In genomic region chr4:39638358-39639239, GRCh38 we compare ENCODE assay signal across 1 cellular context.
TF ChIP-seq lines count a peak whose summit lies in the region.

Gene SMIM14 (minus strand): TSS chr4:39638865. CDS start chr4:39605145, 33,720 bp downstream.

TF ChIP-seq in HepG2, 621 proteins besides CTCF, POLR2A, EP300 and RAD21 (continued from another document and continues in another):
- TF ChIP-seq CEBPB (IDR thresholded peaks at IDR 0.05; ENCODE audit: borderline replicate concordance, low read depth, low read length) (peak; percentile 98), HNRNPLL (IDR thresholded peaks at IDR 0.05; ENCODE audit: low read depth, low read length, poor library complexity, severe bottlenecking) (peak; percentile 91), ZSCAN20 (CRISPR knock-in tag; IDR thresholded peaks at IDR 0.05; ENCODE audit: borderline replicate concordance) (no peak), USF2 (IDR thresholded peaks at IDR 0.05; ENCODE audit: low read depth, low read length) (no peak), USF2 (CRISPR knock-in tag; IDR thresholded peaks at IDR 0.05; ENCODE audit: borderline replicate concordance) (peak; percentile 27; the same call in 1 of the 2 replicates), ZNF703 (CRISPR knock-in tag; IDR thresholded peaks at IDR 0.05; ENCODE audit: borderline replicate concordance) (peak; percentile 49; the same call in 1 of the 2 replicates), SPEN (CRISPR knock-in tag; IDR thresholded peaks at IDR 0.05; ENCODE audit: low read depth) (peak; percentile 82), KMT2A (CRISPR knock-in tag; IDR thresholded peaks at IDR 0.05) (peak; percentile 68; the same call in 1 of the 2 replicates), ZNF138 (CRISPR knock-in tag; IDR thresholded peaks at IDR 0.05; ENCODE audit: low read depth) (peak; percentile 48; the same call in 1 of the 2 replicates), SKI (IDR thresholded peaks at IDR 0.05; ENCODE audit: partially characterized antibody) (peak; percentile 72), DMTF1 (CRISPR knock-in tag; IDR thresholded peaks at IDR 0.05) (peak; percentile 98; the same call in 1 of the 2 replicates), BRCA1 (CRISPR knock-in tag; IDR thresholded peaks at IDR 0.05) (0 out of 2 replicates have a peak, but pooled peaks have one; percentile 30), ARNT2 (CRISPR knock-in tag; IDR thresholded peaks at IDR 0.05; ENCODE audit: low read depth) (peak; percentile 72; the same call in 1 of the 2 replicates), MAZ (IDR thresholded peaks at IDR 0.05; ENCODE audit: borderline replicate concordance, low read depth, low read length) (peak; percentile 97), MAZ (CRISPR knock-in tag; IDR thresholded peaks at IDR 0.05; ENCODE audit: low read depth) (peak; percentile 92), NAIF1 (CRISPR knock-in tag; IDR thresholded peaks at IDR 0.05; ENCODE audit: borderline replicate concordance) (peak; percentile 85), ZNF543 (CRISPR knock-in tag; IDR thresholded peaks at IDR 0.05) (no peak), ZNF205 (CRISPR knock-in tag; IDR thresholded peaks at IDR 0.05) (peak; percentile 46; the same call in 1 of the 2 replicates), NBN (conservative IDR thresholded peaks at IDR 0.05) (no peak), KDM5B (CRISPR knock-in tag; IDR thresholded peaks at IDR 0.05; ENCODE audit: borderline replicate concordance) (peak; percentile 83; the same call in 1 of the 2 replicates), ZNF709 (CRISPR knock-in tag; IDR thresholded peaks at IDR 0.05) (peak; percentile 68; the same call in 1 of the 2 replicates), ZNF670 (CRISPR knock-in tag; IDR thresholded peaks at IDR 0.05; ENCODE audit: borderline replicate concordance) (peak; percentile 7; the same call in 1 of the 2 replicates), RFXANK (CRISPR knock-in tag; IDR thresholded peaks at IDR 0.05) (no peak; the same call in 1 of the 2 replicates), HES4 (CRISPR knock-in tag; IDR thresholded peaks at IDR 0.05; ENCODE audit: borderline replicate concordance) (no peak; the same call in 1 of the 2 replicates), HCFC1 (IDR thresholded peaks at IDR 0.05; ENCODE audit: low read depth, low read length) (peak; percentile 47; the same call in 1 of the 2 replicates), ZNF274 (CRISPR knock-in tag; IDR thresholded peaks at IDR 0.05) (peak; percentile 87), ATF7-NPFF (CRISPR knock-in tag; IDR thresholded peaks at IDR 0.05; ENCODE audit: low read depth) (peak; percentile 80), HDAC2 (CRISPR knock-in tag; IDR thresholded peaks at IDR 0.05) (peak; percentile 81), ZNF576 (CRISPR knock-in tag; IDR thresholded peaks at IDR 0.05) (no peak), HOXA5 (CRISPR knock-in tag; IDR thresholded peaks at IDR 0.05) (peak; percentile 92), BCL6 (CRISPR knock-in tag; IDR thresholded peaks at IDR 0.05) (peak; percentile 76), ELK4 (CRISPR knock-in tag; IDR thresholded peaks at IDR 0.05; ENCODE audit: borderline replicate concordance) (peak; percentile 62; the same call in 1 of the 2 replicates), ZNF567 (CRISPR knock-in tag; IDR thresholded peaks at IDR 0.05; ENCODE audit: borderline replicate concordance) (no peak), BORCS8-MEF2B (CRISPR knock-in tag; IDR thresholded peaks at IDR 0.05) (peak; percentile 72; the same call in 1 of the 2 replicates)
- TF ChIP-seq, protein P1, sequence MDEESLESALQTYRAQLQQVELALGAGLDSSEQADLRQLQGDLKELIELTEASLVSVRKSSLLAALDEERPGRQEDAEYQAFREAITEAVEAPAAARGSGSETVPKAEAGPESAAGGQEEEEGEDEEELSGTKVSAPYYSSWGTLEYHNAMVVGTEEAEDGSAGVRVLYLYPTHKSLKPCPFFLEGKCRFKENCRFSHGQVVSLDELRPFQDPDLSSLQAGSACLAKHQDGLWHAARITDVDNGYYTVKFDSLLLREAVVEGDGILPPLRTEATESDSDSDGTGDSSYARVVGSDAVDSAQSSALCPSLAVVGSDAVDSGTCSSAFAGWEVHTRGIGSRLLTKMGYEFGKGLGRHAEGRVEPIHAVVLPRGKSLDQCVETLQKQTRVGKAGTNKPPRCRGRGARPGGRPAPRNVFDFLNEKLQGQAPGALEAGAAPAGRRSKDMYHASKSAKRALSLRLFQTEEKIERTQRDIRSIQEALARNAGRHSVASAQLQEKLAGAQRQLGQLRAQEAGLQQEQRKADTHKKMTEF (CRISPR knock-in tag; IDR thresholded peaks at IDR 0.05): peak; percentile 57
- TF ChIP-seq, protein P2, sequence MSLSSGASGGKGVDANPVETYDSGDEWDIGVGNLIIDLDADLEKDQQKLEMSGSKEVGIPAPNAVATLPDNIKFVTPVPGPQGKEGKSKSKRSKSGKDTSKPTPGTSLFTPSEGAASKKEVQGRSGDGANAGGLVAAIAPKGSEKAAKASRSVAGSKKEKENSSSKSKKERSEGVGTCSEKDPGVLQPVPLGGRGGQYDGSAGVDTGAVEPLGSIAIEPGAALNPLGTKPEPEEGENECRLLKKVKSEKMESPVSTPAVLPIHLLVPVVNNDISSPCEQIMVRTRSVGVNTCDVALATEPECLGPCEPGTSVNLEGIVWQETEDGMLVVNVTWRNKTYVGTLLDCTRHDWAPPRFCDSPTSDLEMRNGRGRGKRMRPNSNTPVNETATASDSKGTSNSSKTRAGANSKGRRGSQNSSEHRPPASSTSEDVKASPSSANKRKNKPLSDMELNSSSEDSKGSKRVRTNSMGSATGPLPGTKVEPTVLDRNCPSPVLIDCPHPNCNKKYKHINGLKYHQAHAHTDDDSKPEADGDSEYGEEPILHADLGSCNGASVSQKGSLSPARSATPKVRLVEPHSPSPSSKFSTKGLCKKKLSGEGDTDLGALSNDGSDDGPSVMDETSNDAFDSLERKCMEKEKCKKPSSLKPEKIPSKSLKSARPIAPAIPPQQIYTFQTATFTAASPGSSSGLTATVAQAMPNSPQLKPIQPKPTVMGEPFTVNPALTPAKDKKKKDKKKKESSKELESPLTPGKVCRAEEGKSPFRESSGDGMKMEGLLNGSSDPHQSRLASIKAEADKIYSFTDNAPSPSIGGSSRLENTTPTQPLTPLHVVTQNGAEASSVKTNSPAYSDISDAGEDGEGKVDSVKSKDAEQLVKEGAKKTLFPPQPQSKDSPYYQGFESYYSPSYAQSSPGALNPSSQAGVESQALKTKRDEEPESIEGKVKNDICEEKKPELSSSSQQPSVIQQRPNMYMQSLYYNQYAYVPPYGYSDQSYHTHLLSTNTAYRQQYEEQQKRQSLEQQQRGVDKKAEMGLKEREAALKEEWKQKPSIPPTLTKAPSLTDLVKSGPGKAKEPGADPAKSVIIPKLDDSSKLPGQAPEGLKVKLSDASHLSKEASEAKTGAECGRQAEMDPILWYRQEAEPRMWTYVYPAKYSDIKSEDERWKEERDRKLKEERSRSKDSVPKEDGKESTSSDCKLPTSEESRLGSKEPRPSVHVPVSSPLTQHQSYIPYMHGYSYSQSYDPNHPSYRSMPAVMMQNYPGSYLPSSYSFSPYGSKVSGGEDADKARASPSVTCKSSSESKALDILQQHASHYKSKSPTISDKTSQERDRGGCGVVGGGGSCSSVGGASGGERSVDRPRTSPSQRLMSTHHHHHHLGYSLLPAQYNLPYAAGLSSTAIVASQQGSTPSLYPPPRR (CRISPR knock-in tag; IDR thresholded peaks at IDR 0.05; ENCODE audit: borderline replicate concordance): peak; percentile 43; the same call in 1 of the 2 replicates
- TF ChIP-seq, protein P3, sequence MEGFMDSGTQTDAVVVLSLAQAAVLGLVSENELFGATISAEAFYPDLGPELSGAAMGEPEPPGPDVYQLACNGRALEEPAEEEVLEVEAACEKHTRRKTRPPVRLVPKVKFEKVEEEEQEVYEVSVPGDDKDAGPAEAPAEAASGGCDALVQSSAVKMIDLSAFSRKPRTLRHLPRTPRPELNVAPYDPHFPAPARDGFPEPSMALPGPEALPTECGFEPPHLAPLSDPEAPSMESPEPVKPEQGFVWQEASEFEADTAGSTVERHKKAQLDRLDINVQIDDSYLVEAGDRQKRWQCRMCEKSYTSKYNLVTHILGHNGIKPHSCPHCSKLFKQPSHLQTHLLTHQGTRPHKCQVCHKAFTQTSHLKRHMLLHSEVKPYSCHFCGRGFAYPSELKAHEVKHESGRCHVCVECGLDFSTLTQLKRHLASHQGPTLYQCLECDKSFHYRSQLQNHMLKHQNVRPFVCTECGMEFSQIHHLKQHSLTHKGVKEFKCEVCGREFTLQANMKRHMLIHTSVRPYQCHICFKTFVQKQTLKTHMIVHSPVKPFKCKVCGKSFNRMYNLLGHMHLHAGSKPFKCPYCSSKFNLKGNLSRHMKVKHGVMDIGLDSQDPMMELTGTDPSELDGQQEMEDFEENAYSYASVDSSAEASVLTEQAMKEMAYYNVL (CRISPR knock-in tag; IDR thresholded peaks at IDR 0.05; ENCODE audit: borderline replicate concordance): peak; percentile 47
- TF ChIP-seq, protein P4, sequence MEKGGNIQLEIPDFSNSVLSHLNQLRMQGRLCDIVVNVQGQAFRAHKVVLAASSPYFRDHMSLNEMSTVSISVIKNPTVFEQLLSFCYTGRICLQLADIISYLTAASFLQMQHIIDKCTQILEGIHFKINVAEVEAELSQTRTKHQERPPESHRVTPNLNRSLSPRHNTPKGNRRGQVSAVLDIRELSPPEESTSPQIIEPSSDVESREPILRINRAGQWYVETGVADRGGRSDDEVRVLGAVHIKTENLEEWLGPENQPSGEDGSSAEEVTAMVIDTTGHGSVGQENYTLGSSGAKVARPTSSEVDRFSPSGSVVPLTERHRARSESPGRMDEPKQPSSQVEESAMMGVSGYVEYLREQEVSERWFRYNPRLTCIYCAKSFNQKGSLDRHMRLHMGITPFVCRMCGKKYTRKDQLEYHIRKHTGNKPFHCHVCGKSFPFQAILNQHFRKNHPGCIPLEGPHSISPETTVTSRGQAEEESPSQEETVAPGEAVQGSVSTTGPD (CRISPR knock-in tag; IDR thresholded peaks at IDR 0.05): peak; percentile 61; the same call in 1 of the 2 replicates
- TF ChIP-seq, protein P5, sequence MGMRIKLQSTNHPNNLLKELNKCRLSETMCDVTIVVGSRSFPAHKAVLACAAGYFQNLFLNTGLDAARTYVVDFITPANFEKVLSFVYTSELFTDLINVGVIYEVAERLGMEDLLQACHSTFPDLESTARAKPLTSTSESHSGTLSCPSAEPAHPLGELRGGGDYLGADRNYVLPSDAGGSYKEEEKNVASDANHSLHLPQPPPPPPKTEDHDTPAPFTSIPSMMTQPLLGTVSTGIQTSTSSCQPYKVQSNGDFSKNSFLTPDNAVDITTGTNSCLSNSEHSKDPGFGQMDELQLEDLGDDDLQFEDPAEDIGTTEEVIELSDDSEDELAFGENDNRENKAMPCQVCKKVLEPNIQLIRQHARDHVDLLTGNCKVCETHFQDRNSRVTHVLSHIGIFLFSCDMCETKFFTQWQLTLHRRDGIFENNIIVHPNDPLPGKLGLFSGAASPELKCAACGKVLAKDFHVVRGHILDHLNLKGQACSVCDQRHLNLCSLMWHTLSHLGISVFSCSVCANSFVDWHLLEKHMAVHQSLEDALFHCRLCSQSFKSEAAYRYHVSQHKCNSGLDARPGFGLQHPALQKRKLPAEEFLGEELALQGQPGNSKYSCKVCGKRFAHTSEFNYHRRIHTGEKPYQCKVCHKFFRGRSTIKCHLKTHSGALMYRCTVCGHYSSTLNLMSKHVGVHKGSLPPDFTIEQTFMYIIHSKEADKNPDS (CRISPR knock-in tag; IDR thresholded peaks at IDR 0.05): 0 out of 2 replicates have a peak, but pooled peaks have one; percentile 74
